ENCODE assay signal across 17 cellular contexts in the genomic region with DNA sequence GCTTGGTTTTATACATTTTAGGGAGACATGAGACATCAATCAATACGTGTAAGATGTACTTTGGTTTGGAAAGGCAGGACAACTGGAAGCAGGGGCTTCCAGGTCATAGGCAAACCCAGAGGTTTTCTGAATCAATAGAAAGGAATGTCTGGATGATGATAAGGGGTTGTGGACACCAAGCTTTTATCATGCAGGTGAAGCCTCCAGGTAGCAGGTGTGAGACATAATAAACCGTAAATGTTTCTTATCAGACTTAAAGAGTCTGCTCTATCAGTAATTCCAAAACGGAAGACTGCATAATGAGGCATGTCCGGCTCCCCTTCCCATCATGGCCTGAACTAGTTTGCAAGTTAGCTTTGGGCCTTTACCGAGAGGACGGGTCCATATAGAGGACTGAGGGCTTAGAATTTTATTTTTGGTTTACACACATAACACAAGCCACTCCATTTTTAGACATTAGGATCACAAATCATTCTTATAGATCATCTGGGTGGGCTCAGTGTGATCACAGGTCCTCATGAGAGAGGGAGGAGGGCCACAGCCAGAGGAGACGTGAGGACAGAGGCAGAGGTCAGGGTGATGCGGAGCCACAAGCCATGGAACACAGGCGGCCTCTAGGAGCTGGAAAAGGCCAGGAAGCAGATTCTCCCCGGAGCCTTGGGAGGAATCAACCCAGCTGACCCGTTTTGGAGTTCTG.
"Had no signal": no experiment of that assay in that cellular context is flagged by ENCODE, and none has a peak within 500 bp of the region (broad histone marks: within the 10 kb centered on the region; RNA-seq: fewer than 3 reads in every experiment).

No MANE protein-coding gene starts in this region.

- H3K27me3 ChIP-seq: transverse colon had no signal

- H3K4me3 Mint-ChIP-seq: activated CD8-positive, alpha-beta memory T cell treated with anti-CD3 and anti-CD28 coated beads, Interleukin-2, amount 10 ng/mL, durations not matched to agents 7 days and 5 days; activated naive CD8-positive, alpha-beta T cell; brain; central memory CD8-positive, alpha-beta T cell; dendritic cell treated with granulocyte-macrophage colony-stimulating factor and Interleukin-4, amounts not matched to agents 40 ng/mL and 50 ng/mL, for 4 days; naive thymus-derived CD4-positive, alpha-beta T cell; T-cell had no signal

- H3K9me3 Mint-ChIP-seq: central memory CD8-positive, alpha-beta T cell; dendritic cell treated with granulocyte-macrophage colony-stimulating factor and Interleukin-4, amounts not matched to agents 40 ng/mL and 50 ng/mL, for 4 days; naive thymus-derived CD4-positive, alpha-beta T cell; T-cell had no signal

- H3K27ac Mint-ChIP-seq: activated CD8-positive, alpha-beta memory T cell treated with anti-CD3 and anti-CD28 coated beads, Interleukin-2, amount 10 ng/mL, durations not matched to agents 7 days and 5 days; activated naive CD8-positive, alpha-beta T cell; brain; dendritic cell treated with granulocyte-macrophage colony-stimulating factor and Interleukin-4, amounts not matched to agents 40 ng/mL and 50 ng/mL, for 4 days; T-cell had no signal

- DNase-seq: activated CD4-positive, CD25-positive, alpha-beta regulatory T cell treated with anti-CD3 and anti-CD28 coated beads, Interleukin-2, amount 50 U/mL, for 72 hours; activated CD8-positive, alpha-beta memory T cell treated with anti-CD3 and anti-CD28 coated beads, Interleukin-2, amount 10 ng/mL, durations not matched to agents 7 days and 5 days; activated T-cell treated with anti-CD3 and anti-CD28 coated beads, Interleukin-2, amount 50 U/mL, for 1 hour; effector memory CD4-positive, alpha-beta T cell; foreskin melanocyte; naive thymus-derived CD4-positive, alpha-beta T cell; stimulated activated CD4-positive, alpha-beta T cell treated with anti-CD3 and anti-CD28 coated beads, Interleukin-4, amount 100 ng/mL, for 24 hours; stimulated activated naive CD8-positive, alpha-beta T cell treated with anti-CD3 and anti-CD28 coated beads, Interleukin-15, Interleukin-2, amounts not matched to agents 100 U/mL and 50 U/mL, for 24 hours; T-cell; T-helper 9 cell had no signal

- H3K36me3 Mint-ChIP-seq: activated naive CD8-positive, alpha-beta T cell; brain; T-cell had no signal

- H3K36me3 ChIP-seq: transverse colon had no signal

- ATAC-seq: activated CD8-positive, alpha-beta memory T cell treated with anti-CD3 and anti-CD28 coated beads, Interleukin-2, amount 10 ng/mL, durations not matched to agents 7 days and 5 days; naive thymus-derived CD4-positive, alpha-beta T cell; stimulated activated naive CD8-positive, alpha-beta T cell treated with anti-CD3 and anti-CD28 coated beads, Interleukin-15, Interleukin-2, amounts not matched to agents 100 U/mL and 50 U/mL, for 24 hours; T-cell had no signal

- H3K4me3 ChIP-seq: mucosa of descending colon, skin epidermis, transverse colon had no signal

- H3K27ac ChIP-seq: skin epidermis had no signal

- H3K9me3 ChIP-seq: mucosa of descending colon, transverse colon had no signal

- H3K27me3 Mint-ChIP-seq: activated CD8-positive, alpha-beta memory T cell treated with anti-CD3 and anti-CD28 coated beads, Interleukin-2, amount 10 ng/mL, durations not matched to agents 7 days and 5 days; activated naive CD8-positive, alpha-beta T cell; central memory CD8-positive, alpha-beta T cell; naive thymus-derived CD4-positive, alpha-beta T cell; T-cell had no signal
